1 cellular context compared by ENCODE assay signal in the genomic region with DNA sequence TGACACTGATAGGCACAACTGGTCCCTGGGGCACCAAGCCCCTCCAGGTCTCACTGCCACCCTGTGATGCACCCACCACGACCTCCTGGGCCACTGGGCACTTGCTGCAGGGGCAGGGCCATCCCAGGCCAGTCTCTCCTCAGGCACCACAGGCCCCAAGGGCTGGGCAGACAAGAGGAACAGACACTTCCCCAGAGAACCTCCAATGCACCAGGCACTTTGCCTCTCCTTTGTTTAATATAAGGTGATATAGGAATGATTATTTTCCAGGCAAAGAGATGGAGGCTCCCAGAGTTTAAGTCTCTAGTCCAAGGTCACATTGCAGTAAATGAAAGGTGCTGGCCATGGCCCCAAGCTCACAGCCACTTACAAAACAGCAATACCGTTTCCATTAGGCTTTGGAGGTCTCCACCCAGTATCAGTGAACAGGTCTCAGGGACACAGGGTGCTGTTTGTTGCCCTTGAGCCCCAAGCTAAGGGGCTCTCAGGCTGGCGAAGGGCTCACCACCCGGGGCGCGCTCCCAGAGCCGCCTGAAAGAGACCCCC.
TF ChIP-seq lines count a peak whose summit lies in the region.

No MANE protein-coding gene starts in this region.

TF ChIP-seq in SK-N-SH, 30 proteins besides CTCF, POLR2A, EP300 and RAD21 (continued from another document):
- TF ChIP-seq, protein P1, sequence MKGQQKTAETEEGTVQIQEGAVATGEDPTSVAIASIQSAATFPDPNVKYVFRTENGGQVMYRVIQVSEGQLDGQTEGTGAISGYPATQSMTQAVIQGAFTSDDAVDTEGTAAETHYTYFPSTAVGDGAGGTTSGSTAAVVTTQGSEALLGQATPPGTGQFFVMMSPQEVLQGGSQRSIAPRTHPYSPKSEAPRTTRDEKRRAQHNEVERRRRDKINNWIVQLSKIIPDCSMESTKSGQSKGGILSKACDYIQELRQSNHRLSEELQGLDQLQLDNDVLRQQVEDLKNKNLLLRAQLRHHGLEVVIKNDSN (IDR thresholded peaks at IDR 0.05; ENCODE audit: borderline replicate concordance, low read depth), result no peak
- TF ChIP-seq TAF1 (IDR thresholded peaks at IDR 0.05; ENCODE audit: borderline replicate concordance, low read depth, low read length) (no peak), RXRA (IDR thresholded peaks at IDR 0.05; ENCODE audit: borderline replicate concordance, low read depth) (no peak), MEF2A (IDR thresholded peaks at IDR 0.05; ENCODE audit: borderline replicate concordance, low read depth) (no peak), FOXM1 (IDR thresholded peaks at IDR 0.05; ENCODE audit: low read depth) (no peak), EZH2phosphoT487 (IDR thresholded peaks at IDR 0.05; ENCODE audit: borderline replicate concordance, low read depth) (no peak), NFIC (IDR thresholded peaks at IDR 0.05; ENCODE audit: borderline replicate concordance) (no peak), CHD2 (IDR thresholded peaks at IDR 0.05; ENCODE audit: low read length, partially characterized antibody) (no peak), FOXJ3 (CRISPR knock-in tag; IDR thresholded peaks at IDR 0.05) (no peak)
